19 cellular contexts compared by ENCODE assay signal in the genomic region with DNA sequence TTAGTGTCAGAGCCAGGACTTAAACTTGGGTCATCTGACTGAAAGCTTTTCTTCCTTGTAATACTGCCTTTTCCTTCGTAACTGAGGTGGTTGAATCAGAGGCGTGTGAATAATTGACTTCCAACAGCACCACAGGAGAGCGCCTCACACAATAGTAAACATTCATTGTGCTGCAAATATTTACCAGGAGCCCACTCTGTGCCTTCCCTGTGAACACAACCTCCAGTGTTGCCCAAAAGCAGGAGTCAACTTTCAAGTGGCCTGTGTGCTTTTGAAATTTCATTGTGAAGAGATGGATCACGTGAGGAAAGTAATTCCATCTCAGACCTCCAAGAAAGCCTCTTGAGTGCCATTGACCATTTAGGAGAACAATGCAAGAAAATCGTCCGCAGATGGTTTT.
DNase-seq lines count a peak whose midpoint lies in the region; TF ChIP-seq lines count a peak whose summit lies in the region.
"Had no signal": no experiment of that assay in that cellular context is flagged by ENCODE, and none has a peak within 500 bp of the region (broad histone marks: within the 10 kb centered on the region; RNA-seq: fewer than 3 reads in every experiment).

No MANE protein-coding gene starts in this region.

- WGBS in H9 (ENCODE audit: extremely low coverage, insufficient read length, low lambda C conversion rate): no CpG with 5 or more reads among the region's 6 CpGs

- no peak overlapping the region for H3K56ac ChIP-seq in H9 (ENCODE audit: insufficient read length, low read depth, low read length)

- no peak overlapping the region for H4K91ac ChIP-seq in H9 (ENCODE audit: insufficient read length, low read depth, low read length)

- H3K9me3 Mint-ChIP-seq in H9: peaks cover 6 to 9% of the 10 kb centered on the region in 2 experiments; a peak in 4 of 5 replicates
- H3K9me3 Mint-ChIP-seq in type B pancreatic cell: no peaks in the 10 kb centered on the region
- H3K9me3 Mint-ChIP-seq in activated naive CD4-positive, alpha-beta T cell treated with anti-CD3 and anti-CD28 coated beads, Interleukin-2, amount 10 ng/mL, durations not matched to agents 7 days and 5 days: no peaks in the 10 kb centered on the region

- H2BK20ac ChIP-seq in H9 (ENCODE audit: low read depth, low read length, poor library complexity, severe bottlenecking): no peak overlapping the region

- H3K4me3 Mint-ChIP-seq in H9: peak overlapping the region; percentile 8 to 34; a peak in 2 of 5 replicates
- no peak overlapping the region for H3K4me3 Mint-ChIP-seq in type B pancreatic cell
- no peak overlapping the region for H3K4me3 Mint-ChIP-seq in activated naive CD4-positive, alpha-beta T cell treated with anti-CD3 and anti-CD28 coated beads, Interleukin-2, amount 10 ng/mL, durations not matched to agents 7 days and 5 days
- H3K4me3 Mint-ChIP-seq: naive B cell had no signal

- no peaks in the 10 kb centered on the region for H3K27me3 ChIP-seq in H9 (ENCODE audit: insufficient read depth, low read length)
- H3K27me3 ChIP-seq: SJCRH30 had no signal

- H4K8ac ChIP-seq in H9 (replicated peaks; ENCODE audit: insufficient read length, low read depth, low read length): no peak overlapping the region

- H3K9me3 ChIP-seq in H9 (ENCODE audit: control insufficient read depth, low read depth, low read length): no peaks in the 10 kb centered on the region
- H3K9me3 ChIP-seq: SJCRH30 had no signal

- peak overlapping the region; percentile 80 for H3K27ac ChIP-seq in H9 (ENCODE audit: insufficient read length, low read depth, low read length)
- H3K27ac ChIP-seq: GM23248, SJCRH30 had no signal

- no peak overlapping the region for H3K23ac ChIP-seq in H9 (ENCODE audit: insufficient read length, low read depth, low read length)

- CTCF ChIA-PET in activated naive CD4-positive, alpha-beta T cell treated with anti-CD3 and anti-CD28 coated beads, Interleukin-2, amount 10 ng/mL, durations not matched to agents 7 days and 5 days (lab: Charles Lee): no interaction called here

- no peaks in the 10 kb centered on the region for H3K79me1 ChIP-seq in H9 (ENCODE audit: insufficient read depth, low read depth, low read length, poor library complexity, severe bottlenecking)

- H4K20me1 ChIP-seq in H9 (ENCODE audit: control insufficient read depth, insufficient read depth, insufficient read length): no peaks in the 10 kb centered on the region

- H3K4ac ChIP-seq in H9 (ENCODE audit: low read depth, low read length): no peak overlapping the region

- no peak overlapping the region for H3K4me2 ChIP-seq in H9 (ENCODE audit: insufficient read depth, insufficient read length, low read length)

- H3K27ac Mint-ChIP-seq in H9 (peak overlapping the region; percentile 77 to 97 (median 83)), type B pancreatic cell (peak overlapping the region; percentile 5)
- H3K27ac Mint-ChIP-seq in activated naive CD4-positive, alpha-beta T cell treated with anti-CD3 and anti-CD28 coated beads, Interleukin-2, amount 10 ng/mL, durations not matched to agents 7 days and 5 days: no peak overlapping the region
- H3K27ac Mint-ChIP-seq: naive B cell had no signal

- H3K14ac ChIP-seq in H9 (ENCODE audit: insufficient read depth, low read length): no peak overlapping the region

- H2AK5ac ChIP-seq in H9 (ENCODE audit: insufficient read length, low read length): no peak overlapping the region

- H2BK12ac ChIP-seq in H9 (ENCODE audit: insufficient read length, low read depth, low read length): no peak overlapping the region

- H3K36me3 Mint-ChIP-seq in H9 (ENCODE audit: insufficient read depth in 1 of 3, low read depth in 3 of 3) (peaks cover 0 to 25% (median 3%) of the 10 kb centered on the region in 3 experiments; a peak in 4 of 7 replicates), type B pancreatic cell (no peaks in the 10 kb centered on the region)
- no peaks in the 10 kb centered on the region for H3K36me3 Mint-ChIP-seq in activated naive CD4-positive, alpha-beta T cell treated with anti-CD3 and anti-CD28 coated beads, Interleukin-2, amount 10 ng/mL, durations not matched to agents 7 days and 5 days
- H3K36me3 Mint-ChIP-seq: naive B cell had no signal

- no peak overlapping the region for H2BK120ac ChIP-seq in H9 (ENCODE audit: low read depth, low read length, poor library complexity, severe bottlenecking)

- H2BK5ac ChIP-seq in H9 (ENCODE audit: insufficient read length, low read length): no peak overlapping the region

- no peak overlapping the region for H3T11ph ChIP-seq in H9 (ENCODE audit: low read length)

- peaks cover 13% of the 10 kb centered on the region for H3K27me3 Mint-ChIP-seq in H9 (ENCODE audit: low read depth)
- peaks cover 17% of the 10 kb centered on the region for H3K27me3 Mint-ChIP-seq in type B pancreatic cell
- peaks cover 18% of the 10 kb centered on the region for H3K27me3 Mint-ChIP-seq in activated naive CD4-positive, alpha-beta T cell treated with anti-CD3 and anti-CD28 coated beads, Interleukin-2, amount 10 ng/mL, durations not matched to agents 7 days and 5 days

- no peaks in the 10 kb centered on the region for H3K23me2 ChIP-seq in H9 (ENCODE audit: insufficient read length, low read depth, low read length, poor library complexity, severe bottlenecking)

- H3K4me1 Mint-ChIP-seq in H9 (peaks cover 44 to 66% of the 10 kb centered on the region in 2 experiments), type B pancreatic cell (ENCODE audit: unreplicated experiment) (peaks cover 11% of the 10 kb centered on the region)
- no peaks in the 10 kb centered on the region for H3K4me1 Mint-ChIP-seq in activated naive CD4-positive, alpha-beta T cell treated with anti-CD3 and anti-CD28 coated beads, Interleukin-2, amount 10 ng/mL, durations not matched to agents 7 days and 5 days
- H3K4me1 Mint-ChIP-seq: naive B cell had no signal

- no peak overlapping the region for H4K5ac ChIP-seq in H9 (ENCODE audit: insufficient read length, low read depth, low read length)

- H3K4me1 ChIP-seq in H9 (ENCODE audit: insufficient read depth, low read length): peaks cover 12% of the 10 kb centered on the region; the same call in 1 of the 2 replicates
- H3K4me1 ChIP-seq: SJCRH30 had no signal

- no peak overlapping the region for H2AFZ ChIP-seq in H9 (ENCODE audit: low read length)
- H2AFZ ChIP-seq: GM23248 had no signal

- no peak overlapping the region for H3K9ac ChIP-seq in H9 (ENCODE audit: extremely low read depth, insufficient read length, low read length)
- H3K9ac ChIP-seq: GM23248 had no signal

- no peaks in the 10 kb centered on the region for H3K79me2 ChIP-seq in H9 (ENCODE audit: insufficient read depth, low read length)

- H2BK15ac ChIP-seq in H9 (ENCODE audit: low read depth, low read length): no peak overlapping the region

- H3K18ac ChIP-seq in H9 (ENCODE audit: insufficient read length, low read depth, low read length): no peak overlapping the region

- peak; percentile 80 for DNase-seq in H9
- peak; percentile 81 for DNase-seq in NCI-H748 (lab: John Stamatoyannopoulos, UW; ENCODE audit: unreplicated experiment)
- DNase-seq in iPS-NIHi11 (ENCODE audit: low spot score): peak; percentile 62
- no peak for DNase-seq in type B pancreatic cell (ENCODE audit: extremely low spot score, unreplicated experiment)
- no peak for DNase-seq in NK-92 treated with Interleukin-12 subunit alpha and Interleukin-12 subunit beta, amount 100 ng/mL, for 24 hours (lab: John Stamatoyannopoulos, UW)
- no peak for DNase-seq in NCI-H1694 treated with DMSO at 0.1 percent for 48 hours (lab: John Stamatoyannopoulos, UW)
- no peak for DNase-seq in activated naive CD4-positive, alpha-beta T cell treated with anti-CD3 and anti-CD28 coated beads, Interleukin-2, amount 10 ng/mL, durations not matched to agents 7 days and 5 days
- DNase-seq: activated CD4-positive, alpha-beta T cell treated with anti-CD3 and anti-CD28 coated beads for 4 hours; activated CD8-positive, alpha-beta memory T cell treated with anti-CD3 and anti-CD28 coated beads, Interleukin-2, amount 50 U/mL, for 48 hours; aorta; cerebellar nuclear complex; effector memory CD4-positive, alpha-beta T cell; GM23248; naive B cell; NCI-H1092; NCI-H510A; posterior cingulate gyrus; SJCRH30; stimulated activated CD4-positive, alpha-beta T cell treated with anti-CD3 and anti-CD28 coated beads, Interleukin-4, amount 100 ng/mL, for 24 hours had no signal

- TF ChIP-seq CTCF in H9 (conservative IDR thresholded peaks at IDR 0.05) (no peak), type B pancreatic cell (conservative IDR thresholded peaks at IDR 0.05) (no peak)

Comparison
In these comparisons a context has a peak if more than half of its experiments do, and no peak if none do; other contexts are left out.
1. DNase-seq: peak in H9 (single experiment), NCI-H748 (single experiment) and iPS-NIHi11 (single experiment); none in type B pancreatic cell (single experiment), NK-92 treated with Interleukin-12 subunit alpha and Interleukin-12 subunit beta, amount 100 ng/mL, for 24 hours (single experiment), NCI-H1694 treated with DMSO at 0.1 percent for 48 hours (single experiment) and activated naive CD4-positive, alpha-beta T cell treated with anti-CD3 and anti-CD28 coated beads, Interleukin-2, amount 10 ng/mL, durations not matched to agents 7 days and 5 days (single experiment).
2. H3K4me3 Mint-ChIP-seq: peak in H9 (2 of 2); none in type B pancreatic cell (single experiment) and activated naive CD4-positive, alpha-beta T cell treated with anti-CD3 and anti-CD28 coated beads, Interleukin-2, amount 10 ng/mL, durations not matched to agents 7 days and 5 days (single experiment).